8 cellular contexts compared by ENCODE assay signal in genomic region chr5:66828551-66829421, GRCh38.
DNase-seq lines count a peak whose midpoint lies in the region; ATAC-seq, FAIRE-seq and TF ChIP-seq lines count a peak whose summit lies in the region.

No MANE protein-coding gene starts in this region.

- 1 to 2% methylated on average over 21 of the region's 21 CpGs for WGBS in heart right ventricle, 2 donors
- WGBS in ovary, 3 donors = 0 to 1% (median 1%) methylated on average over 21 of the region's 21 CpGs

- TF ChIP-seq CTCF in heart right ventricle (IDR thresholded peaks at IDR 0.05) (no peak), ovary (IDR thresholded peaks at IDR 0.05) (no peak)

- ATAC-seq in GM18517 (IDR thresholded peaks at IDR 0.05; ENCODE audit: unreplicated experiment) (peak; percentile 53), HG03354 (IDR thresholded peaks at IDR 0.05; ENCODE audit: poor library complexity, severe bottlenecking, unreplicated experiment) (peak; percentile 91), heart right ventricle (peak; percentile 91 to 96 (median 95))

- H3K4me3 ChIP-seq in heart right ventricle (peak overlapping the region; percentile 30 to 59 (median 55)), ovary (peak overlapping the region; percentile 35)

- H3K4me1 ChIP-seq in heart right ventricle = peaks cover 0 to 60% (median 27%) of the 10 kb centered on the region in 9 donors
- H3K4me1 ChIP-seq in ovary (ENCODE audit: insufficient read depth) = peaks cover 3% of the 10 kb centered on the region

- H3K36me3 ChIP-seq in heart right ventricle = no peaks in the 10 kb centered on the region
- no peaks in the 10 kb centered on the region for H3K36me3 ChIP-seq in ovary

- TF ChIP-seq POLR2A in ovary (IDR thresholded peaks at IDR 0.05) = no peak

- DNase-seq in SHP77 treated with DMSO at 0.1 percent for 48 hours (lab: John Stamatoyannopoulos, UW) = peak; percentile 77
- peak in 53 of 56 donors; percentile 6 to 85 (median 55) for DNase-seq in amygdala (lab: John Stamatoyannopoulos, UW)
- peak; percentile 46 to 73 for DNase-seq in heart right ventricle
- peak; percentile 52 to 63 (median 54) for DNase-seq in ovary
- peak; percentile 76 for DNase-seq in urothelium cell line (ENCODE audit: low spot score)
- DNase-seq in UCSD-AML1 (lab: John Stamatoyannopoulos, UW; ENCODE audit: unreplicated experiment) = no peak

- H3K27ac ChIP-seq in heart right ventricle (peak overlapping the region; percentile 31 to 80 (median 72)), ovary (peak overlapping the region in 1 of 2 donors; percentile 4)

- H3K9me3 ChIP-seq in heart right ventricle = no peaks in the 10 kb centered on the region
- H3K9me3 ChIP-seq in ovary = no peaks in the 10 kb centered on the region

- no peak for TF ChIP-seq EP300 in ovary (IDR thresholded peaks at IDR 0.05)

- H3K27me3 ChIP-seq in heart right ventricle (peaks cover 0 to 9% (median 0%) of the 10 kb centered on the region in 7 donors), ovary (no peaks in the 10 kb centered on the region)

- intact Hi-C loops in heart right ventricle (cut with DNase I) (loop anchor here in 2 of 10 donors (5.0 kb wide), 3 partner anchors 64 to 134 kb away; no protein-coding TSS in a partner anchor), ovary (cut with DNase I) (no loop called here)

- FAIRE-seq in urothelium cell line (lab: Jason Lieb, UNC) = no peak
